In genomic region chr1:33081554-33082305, GRCh38 we compare ENCODE assay signal across 2 cellular contexts.
TF ChIP-seq lines count a peak whose summit lies in the region.

No MANE protein-coding gene starts in this region.

TF ChIP-seq in GM12878, 131 proteins besides CTCF, POLR2A, EP300 and RAD21:
- TF ChIP-seq SKIL (IDR thresholded peaks at IDR 0.05; ENCODE audit: low read depth, poor library complexity, severe bottlenecking) (no peak), KDM1A (IDR thresholded peaks at IDR 0.05; ENCODE audit: borderline replicate concordance) (no peak), HDAC2 (IDR thresholded peaks at IDR 0.05) (no peak), POLR2AphosphoS2 (IDR thresholded peaks at IDR 0.05; ENCODE audit: low read depth, low read length) (no peak), GABPA (IDR thresholded peaks at IDR 0.05; ENCODE audit: low read depth) (no peak), SIX5 (IDR thresholded peaks at IDR 0.05; ENCODE audit: low read depth, low read length, severe bottlenecking) (no peak)

TF ChIP-seq in HepG2, 621 proteins besides CTCF, POLR2A, EP300 and RAD21:
- TF ChIP-seq ZNF451 (CRISPR knock-in tag; IDR thresholded peaks at IDR 0.05), result no peak
- TF ChIP-seq, protein P1, sequence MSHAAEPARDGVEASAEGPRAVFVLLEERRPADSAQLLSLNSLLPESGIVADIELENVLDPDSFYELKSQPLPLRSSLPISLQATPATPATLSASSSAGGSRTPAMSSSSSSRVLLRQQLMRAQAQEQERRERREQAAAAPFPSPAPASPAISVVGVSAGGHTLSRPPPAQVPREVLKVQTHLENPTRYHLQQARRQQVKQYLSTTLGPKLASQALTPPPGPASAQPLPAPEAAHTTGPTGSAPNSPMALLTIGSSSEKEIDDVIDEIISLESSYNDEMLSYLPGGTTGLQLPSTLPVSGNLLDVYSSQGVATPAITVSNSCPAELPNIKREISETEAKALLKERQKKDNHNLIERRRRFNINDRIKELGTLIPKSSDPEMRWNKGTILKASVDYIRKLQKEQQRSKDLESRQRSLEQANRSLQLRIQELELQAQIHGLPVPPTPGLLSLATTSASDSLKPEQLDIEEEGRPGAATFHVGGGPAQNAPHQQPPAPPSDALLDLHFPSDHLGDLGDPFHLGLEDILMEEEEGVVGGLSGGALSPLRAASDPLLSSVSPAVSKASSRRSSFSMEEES (CRISPR knock-in tag; IDR thresholded peaks at IDR 0.05), result no peak
- TF ChIP-seq, protein P2, sequence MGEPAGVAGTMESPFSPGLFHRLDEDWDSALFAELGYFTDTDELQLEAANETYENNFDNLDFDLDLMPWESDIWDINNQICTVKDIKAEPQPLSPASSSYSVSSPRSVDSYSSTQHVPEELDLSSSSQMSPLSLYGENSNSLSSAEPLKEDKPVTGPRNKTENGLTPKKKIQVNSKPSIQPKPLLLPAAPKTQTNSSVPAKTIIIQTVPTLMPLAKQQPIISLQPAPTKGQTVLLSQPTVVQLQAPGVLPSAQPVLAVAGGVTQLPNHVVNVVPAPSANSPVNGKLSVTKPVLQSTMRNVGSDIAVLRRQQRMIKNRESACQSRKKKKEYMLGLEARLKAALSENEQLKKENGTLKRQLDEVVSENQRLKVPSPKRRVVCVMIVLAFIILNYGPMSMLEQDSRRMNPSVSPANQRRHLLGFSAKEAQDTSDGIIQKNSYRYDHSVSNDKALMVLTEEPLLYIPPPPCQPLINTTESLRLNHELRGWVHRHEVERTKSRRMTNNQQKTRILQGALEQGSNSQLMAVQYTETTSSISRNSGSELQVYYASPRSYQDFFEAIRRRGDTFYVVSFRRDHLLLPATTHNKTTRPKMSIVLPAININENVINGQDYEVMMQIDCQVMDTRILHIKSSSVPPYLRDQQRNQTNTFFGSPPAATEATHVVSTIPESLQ (CRISPR knock-in tag; conservative IDR thresholded peaks at IDR 0.05), result no peak
- TF ChIP-seq ZSCAN31 (CRISPR knock-in tag; IDR thresholded peaks at IDR 0.05; ENCODE audit: low read depth), result 0 out of 2 replicates have a peak, but pooled peaks have one; percentile 13
- TF ChIP-seq, protein P3, sequence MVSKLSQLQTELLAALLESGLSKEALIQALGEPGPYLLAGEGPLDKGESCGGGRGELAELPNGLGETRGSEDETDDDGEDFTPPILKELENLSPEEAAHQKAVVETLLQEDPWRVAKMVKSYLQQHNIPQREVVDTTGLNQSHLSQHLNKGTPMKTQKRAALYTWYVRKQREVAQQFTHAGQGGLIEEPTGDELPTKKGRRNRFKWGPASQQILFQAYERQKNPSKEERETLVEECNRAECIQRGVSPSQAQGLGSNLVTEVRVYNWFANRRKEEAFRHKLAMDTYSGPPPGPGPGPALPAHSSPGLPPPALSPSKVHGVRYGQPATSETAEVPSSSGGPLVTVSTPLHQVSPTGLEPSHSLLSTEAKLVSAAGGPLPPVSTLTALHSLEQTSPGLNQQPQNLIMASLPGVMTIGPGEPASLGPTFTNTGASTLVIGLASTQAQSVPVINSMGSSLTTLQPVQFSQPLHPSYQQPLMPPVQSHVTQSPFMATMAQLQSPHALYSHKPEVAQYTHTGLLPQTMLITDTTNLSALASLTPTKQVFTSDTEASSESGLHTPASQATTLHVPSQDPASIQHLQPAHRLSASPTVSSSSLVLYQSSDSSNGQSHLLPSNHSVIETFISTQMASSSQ (IDR thresholded peaks at IDR 0.05; ENCODE audit: low read depth), result no peak
- TF ChIP-seq, protein P3 (CRISPR knock-in tag; IDR thresholded peaks at IDR 0.05; ENCODE audit: borderline replicate concordance), result peak; percentile 3; the same call in 1 of the 2 replicates
- TF ChIP-seq TBX2 (CRISPR knock-in tag; IDR thresholded peaks at IDR 0.05; ENCODE audit: borderline replicate concordance), result 0 out of 2 replicates have a peak, but pooled peaks have one; percentile 2
- TF ChIP-seq ZNF629 (CRISPR knock-in tag; conservative IDR thresholded peaks at IDR 0.05), result peak; percentile 44
- TF ChIP-seq, protein P4, sequence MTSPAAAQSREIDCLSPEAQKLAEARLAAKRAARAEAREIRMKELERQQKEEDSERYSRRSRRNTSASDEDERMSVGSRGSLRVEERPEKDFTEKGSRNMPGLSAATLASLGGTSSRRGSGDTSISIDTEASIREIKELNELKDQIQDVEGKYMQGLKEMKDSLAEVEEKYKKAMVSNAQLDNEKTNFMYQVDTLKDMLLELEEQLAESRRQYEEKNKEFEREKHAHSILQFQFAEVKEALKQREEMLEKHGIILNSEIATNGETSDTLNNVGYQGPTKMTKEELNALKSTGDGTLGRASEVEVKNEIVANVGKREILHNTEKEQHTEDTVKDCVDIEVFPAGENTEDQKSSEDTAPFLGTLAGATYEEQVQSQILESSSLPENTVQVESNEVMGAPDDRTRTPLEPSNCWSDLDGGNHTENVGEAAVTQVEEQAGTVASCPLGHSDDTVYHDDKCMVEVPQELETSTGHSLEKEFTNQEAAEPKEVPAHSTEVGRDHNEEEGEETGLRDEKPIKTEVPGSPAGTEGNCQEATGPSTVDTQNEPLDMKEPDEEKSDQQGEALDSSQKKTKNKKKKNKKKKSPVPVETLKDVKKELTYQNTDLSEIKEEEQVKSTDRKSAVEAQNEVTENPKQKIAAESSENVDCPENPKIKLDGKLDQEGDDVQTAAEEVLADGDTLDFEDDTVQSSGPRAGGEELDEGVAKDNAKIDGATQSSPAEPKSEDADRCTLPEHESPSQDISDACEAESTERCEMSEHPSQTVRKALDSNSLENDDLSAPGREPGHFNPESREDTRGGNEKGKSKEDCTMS (CRISPR knock-in tag; conservative IDR thresholded peaks at IDR 0.05), result no peak
- TF ChIP-seq HMG20B (CRISPR knock-in tag; conservative IDR thresholded peaks at IDR 0.05), result no peak
